8 cellular contexts compared by ENCODE assay signal in the genomic region with DNA sequence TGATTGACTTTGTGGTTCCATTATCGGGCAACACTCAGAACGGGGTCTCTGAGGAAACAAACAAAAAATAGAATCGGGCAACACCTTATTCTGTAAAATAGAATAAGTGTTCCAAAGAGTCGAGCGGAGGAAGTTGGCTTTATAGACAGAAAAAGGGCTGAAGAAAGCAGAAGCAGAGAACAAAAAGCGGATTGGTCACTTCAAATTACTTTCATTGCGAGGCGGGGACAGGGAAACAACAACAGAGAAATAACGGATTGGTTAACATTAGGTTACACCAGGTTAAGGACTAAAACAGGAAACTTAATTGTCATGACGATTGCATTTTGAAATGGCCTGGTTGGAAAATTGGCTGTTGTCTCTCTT. TPM values are rescaled to one million over a fixed set of nuclear protein-coding genes. Genes with fewer than 3 reads are reported as not detected.
A peak's percentile ranks its signal among the peaks of the same experiment; 100 is the strongest.
DNase-seq lines count a peak whose midpoint lies in the region; ATAC-seq and TF ChIP-seq lines count a peak whose summit lies in the region.

No MANE protein-coding gene starts in this region.

- H3K4me3 ChIP-seq in ascending aorta (peak overlapping the region; percentile 86 to 91), right atrium auricular region (peak overlapping the region; percentile 65 to 67), prostate gland (peak overlapping the region; percentile 66 to 71)

- H3K27me3 ChIP-seq in ascending aorta (no peaks in the 10 kb centered on the region), right atrium auricular region (no peaks in the 10 kb centered on the region), prostate gland (replicated peaks; ENCODE audit: insufficient read depth) (no peaks in the 10 kb centered on the region)

- H3K36me3 ChIP-seq in ascending aorta = no peaks in the 10 kb centered on the region
- H3K36me3 ChIP-seq in right atrium auricular region = no peaks in the 10 kb centered on the region
- no peaks in the 10 kb centered on the region for H3K36me3 ChIP-seq in prostate gland

- H3K4me1 ChIP-seq in ascending aorta = peaks cover 0 to 4% of the 10 kb centered on the region in 2 donors
- peaks cover 0 to 15% of the 10 kb centered on the region in 2 donors for H3K4me1 ChIP-seq in right atrium auricular region
- H3K4me1 ChIP-seq in prostate gland (replicated peaks) = peaks cover 4% of the 10 kb centered on the region

- H3K9me3 ChIP-seq in ascending aorta (no peaks in the 10 kb centered on the region), right atrium auricular region (no peaks in the 10 kb centered on the region), prostate gland (no peaks in the 10 kb centered on the region)

- under 1% methylated on average over 10 of the region's 10 CpGs for WGBS in prostate gland

- peak; percentile 33 for DNase-seq in DMS153 (lab: John Stamatoyannopoulos, UW)
- peak; percentile 18 for DNase-seq in NCI-H69 (lab: John Stamatoyannopoulos, UW)
- peak in 1 of 2 donors; percentile 67 for DNase-seq in ascending aorta (ENCODE audit: low spot score in 2 of 2)
- DNase-seq in right atrium auricular region (ENCODE audit: low spot score) = no peak
- DNase-seq in prostate gland (ENCODE audit: low spot score) = no peak
- no peak for DNase-seq in COLO668 (lab: John Stamatoyannopoulos, UW; ENCODE audit: unreplicated experiment)

- TF ChIP-seq CTCF in ascending aorta (IDR thresholded peaks at IDR 0.05) = no peak
- no peak for TF ChIP-seq CTCF in right atrium auricular region (IDR thresholded peaks at IDR 0.05)
- TF ChIP-seq CTCF in prostate gland (IDR thresholded peaks at IDR 0.05) = no peak

- H3K27ac ChIP-seq in ascending aorta (peak overlapping the region; percentile 93 to 94), right atrium auricular region (peak overlapping the region; percentile 90 to 94), prostate gland (peak overlapping the region; percentile 93 to 95)

- no peak for TF ChIP-seq POLR2A in prostate gland (IDR thresholded peaks at IDR 0.05)

- peak; percentile 11 for ATAC-seq in GM21717 (IDR thresholded peaks at IDR 0.05; ENCODE audit: unreplicated experiment)
- ATAC-seq in GM19023 (IDR thresholded peaks at IDR 0.05; ENCODE audit: unreplicated experiment) = no peak

- intact Hi-C loops in ascending aorta (cut with DNase I) (loop anchor here (10.0 kb wide), 1 partner anchor 1000 kb away; no protein-coding TSS in a partner anchor), prostate gland (cut with DNase I) (loop anchor here (2.0 to 10.0 kb wide), 2 partner anchors 170 to 350 kb away; a partner anchor contains a TSS)

RNA-seq across cellular contexts. Expression of a gene that starts 0.4 kb away (rescaled TPM):
- total RNA-seq in ascending aorta (9.7 TPM), right atrium auricular region (10 to 100 TPM; 12.0 to 15.1 TPM), prostate gland (10 to 100 TPM; 12.8 to 13.1 TPM)

RNA-seq across cellular contexts. Expression of a gene that starts 49.6 kb away (rescaled TPM):
- total RNA-seq in ascending aorta = 1.7 TPM
- 1 to 10 TPM; 1.0 to 3.4 TPM for total RNA-seq in right atrium auricular region
- 1 to 10 TPM in 1 of 2 donors, under 1 TPM in 1; 0.82 to 1.5 TPM for total RNA-seq in prostate gland

Comparison
In these comparisons a context has a peak if more than half of its experiments do, and no peak if none do; other contexts are left out.
1. DNase-seq: peak in DMS153 (single experiment) and NCI-H69 (single experiment); none in right atrium auricular region (single experiment), prostate gland (single experiment) and COLO668 (single experiment).
2. Peak in every context shown above with its lines, with median percentiles within 50 percentile points of each other: H3K27ac ChIP-seq and H3K4me3 ChIP-seq.